Comparison of ENCODE assay signal across 2 cellular contexts in genomic region chr20:48735112-48735511, GRCh38.
TF ChIP-seq lines count a peak whose summit lies in the region.

No MANE protein-coding gene starts in this region.

TF ChIP-seq in liver, 16 proteins besides CTCF, POLR2A, EP300 and RAD21 (continued from another document):
- TF ChIP-seq HNF4A (conservative IDR thresholded peaks at IDR 0.05), result no peak

TF ChIP-seq in HepG2, 621 proteins besides CTCF, POLR2A, EP300 and RAD21 (continued from another document):
- TF ChIP-seq CSRNP2 (CRISPR knock-in tag; conservative IDR thresholded peaks at IDR 0.05; ENCODE audit: low read depth) (no peak), ZNF264 (CRISPR knock-in tag; IDR thresholded peaks at IDR 0.05) (no peak), JUND (CRISPR knock-in tag; IDR thresholded peaks at IDR 0.05) (no peak), DMAP1 (CRISPR knock-in tag; IDR thresholded peaks at IDR 0.05) (no peak), ZNF782 (CRISPR knock-in tag; IDR thresholded peaks at IDR 0.05; ENCODE audit: borderline replicate concordance) (no peak), ZNF564 (CRISPR knock-in tag; IDR thresholded peaks at IDR 0.05) (no peak), DRAP1 (CRISPR knock-in tag; IDR thresholded peaks at IDR 0.05) (no peak), CEBPZ (IDR thresholded peaks at IDR 0.05; ENCODE audit: low read length) (no peak)
